ENCODE assay signal across 1 cellular context in the genomic region with DNA sequence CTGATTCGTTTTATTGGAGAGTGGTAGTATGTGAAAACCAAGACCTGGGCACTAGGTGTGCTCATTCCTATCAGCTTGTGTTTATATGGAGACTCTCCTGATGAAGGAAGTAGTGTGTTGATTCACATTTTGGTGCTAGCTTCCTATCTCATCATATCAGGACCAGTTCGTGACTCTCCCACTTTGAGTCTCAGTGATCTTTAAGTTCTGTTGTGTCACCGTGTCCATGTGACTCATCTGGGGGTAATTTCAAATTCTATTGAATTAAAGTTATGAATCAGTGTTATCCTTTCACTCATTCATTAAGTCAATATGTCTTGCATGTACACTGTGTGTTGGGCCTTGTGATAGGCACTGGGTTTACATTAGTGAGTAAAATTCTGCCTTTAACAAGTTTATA.
A peak's percentile ranks its signal among the peaks of the same experiment; 100 is the strongest.
TF ChIP-seq lines count a peak whose summit lies in the region.

No MANE protein-coding gene starts in this region.

TF ChIP-seq in IMR-90, 13 proteins besides CTCF, POLR2A, EP300 and RAD21:
- TF ChIP-seq FOS (IDR thresholded peaks at IDR 0.05; ENCODE audit: low read depth, low read length) (0 out of 2 replicates have a peak, but pooled peaks have one; percentile 28), CEBPB (IDR thresholded peaks at IDR 0.05; ENCODE audit: low read depth, low read length) (peak; percentile 52; the same call in 1 of the 2 replicates), MAZ (IDR thresholded peaks at IDR 0.05; ENCODE audit: borderline replicate concordance, low read depth, low read length) (no peak)
- TF ChIP-seq, protein P1, sequence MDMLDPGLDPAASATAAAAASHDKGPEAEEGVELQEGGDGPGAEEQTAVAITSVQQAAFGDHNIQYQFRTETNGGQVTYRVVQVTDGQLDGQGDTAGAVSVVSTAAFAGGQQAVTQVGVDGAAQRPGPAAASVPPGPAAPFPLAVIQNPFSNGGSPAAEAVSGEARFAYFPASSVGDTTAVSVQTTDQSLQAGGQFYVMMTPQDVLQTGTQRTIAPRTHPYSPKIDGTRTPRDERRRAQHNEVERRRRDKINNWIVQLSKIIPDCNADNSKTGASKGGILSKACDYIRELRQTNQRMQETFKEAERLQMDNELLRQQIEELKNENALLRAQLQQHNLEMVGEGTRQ (IDR thresholded peaks at IDR 0.05; ENCODE audit: low read depth, low read length), result no peak
